1 cellular context compared by ENCODE assay signal in the genomic region with DNA sequence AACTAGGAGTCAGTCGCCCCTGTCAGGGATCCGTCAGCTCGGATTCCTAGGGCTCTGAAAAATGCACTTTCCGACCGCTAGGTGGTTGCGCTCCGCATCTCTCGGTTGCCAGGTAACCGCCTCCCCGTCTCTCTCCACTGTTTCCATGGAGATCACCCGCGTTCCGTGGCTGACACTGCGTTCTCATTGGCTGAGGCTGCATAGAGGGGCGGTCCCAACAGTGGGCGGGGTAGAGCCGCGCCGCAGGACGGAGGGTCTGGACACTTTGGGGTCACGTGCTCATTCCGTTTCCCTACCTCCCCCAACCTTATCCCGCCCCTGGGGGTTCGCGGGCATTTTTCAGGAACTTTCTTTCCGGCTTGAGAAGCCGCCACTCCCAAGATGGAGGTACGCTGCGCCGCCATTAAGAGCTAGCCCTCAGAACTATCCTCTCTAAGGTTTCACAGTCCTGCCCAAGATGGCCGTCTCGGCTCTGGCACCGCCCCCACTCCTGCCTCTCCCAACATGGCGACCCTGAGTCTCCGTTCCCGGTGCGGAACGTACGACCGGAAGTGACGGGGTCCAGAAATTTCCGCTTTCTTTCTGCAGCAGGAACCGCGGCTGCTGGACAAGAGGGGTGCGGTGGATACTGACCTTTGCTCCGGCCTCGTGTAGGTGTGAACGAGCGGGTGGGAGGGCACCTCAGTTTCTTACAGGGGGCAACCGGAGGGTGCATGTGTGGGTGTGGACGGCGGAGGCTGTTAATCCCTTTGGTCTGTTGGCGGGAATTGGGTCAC.
A peak's percentile ranks its signal among the peaks of the same experiment; 100 is the strongest.
TF ChIP-seq lines count a peak whose summit lies in the region.

A gene (minus strand): TSS at position 65 of the 776 bp plus-strand sequence. CDS start 105 bp downstream, outside the sequence.
A gene with protein sequence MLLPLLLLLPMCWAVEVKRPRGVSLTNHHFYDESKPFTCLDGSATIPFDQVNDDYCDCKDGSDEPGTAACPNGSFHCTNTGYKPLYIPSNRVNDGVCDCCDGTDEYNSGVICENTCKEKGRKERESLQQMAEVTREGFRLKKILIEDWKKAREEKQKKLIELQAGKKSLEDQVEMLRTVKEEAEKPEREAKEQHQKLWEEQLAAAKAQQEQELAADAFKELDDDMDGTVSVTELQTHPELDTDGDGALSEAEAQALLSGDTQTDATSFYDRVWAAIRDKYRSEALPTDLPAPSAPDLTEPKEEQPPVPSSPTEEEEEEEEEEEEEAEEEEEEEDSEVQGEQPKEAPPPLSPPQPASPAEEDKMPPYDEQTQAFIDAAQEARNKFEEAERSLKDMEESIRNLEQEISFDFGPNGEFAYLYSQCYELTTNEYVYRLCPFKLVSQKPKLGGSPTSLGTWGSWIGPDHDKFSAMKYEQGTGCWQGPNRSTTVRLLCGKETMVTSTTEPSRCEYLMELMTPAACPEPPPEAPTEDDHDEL (plus strand): TSS at position 579 of the 776 bp plus-strand sequence. CDS start 483 bp downstream, outside the sequence.

TF ChIP-seq in HepG2, 621 proteins besides CTCF, POLR2A, EP300 and RAD21 (continued from another document and continues in another):
- TF ChIP-seq, protein P1, sequence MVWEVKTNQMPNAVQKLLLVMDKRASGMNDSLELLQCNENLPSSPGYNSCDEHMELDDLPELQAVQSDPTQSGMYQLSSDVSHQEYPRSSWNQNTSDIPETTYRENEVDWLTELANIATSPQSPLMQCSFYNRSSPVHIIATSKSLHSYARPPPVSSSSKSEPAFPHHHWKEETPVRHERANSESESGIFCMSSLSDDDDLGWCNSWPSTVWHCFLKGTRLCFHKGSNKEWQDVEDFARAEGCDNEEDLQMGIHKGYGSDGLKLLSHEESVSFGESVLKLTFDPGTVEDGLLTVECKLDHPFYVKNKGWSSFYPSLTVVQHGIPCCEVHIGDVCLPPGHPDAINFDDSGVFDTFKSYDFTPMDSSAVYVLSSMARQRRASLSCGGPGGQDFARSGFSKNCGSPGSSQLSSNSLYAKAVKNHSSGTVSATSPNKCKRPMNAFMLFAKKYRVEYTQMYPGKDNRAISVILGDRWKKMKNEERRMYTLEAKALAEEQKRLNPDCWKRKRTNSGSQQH (CRISPR knock-in tag; IDR thresholded peaks at IDR 0.05; ENCODE audit: low read depth): peak; percentile 71
- TF ChIP-seq FOSL2 (CRISPR knock-in tag; IDR thresholded peaks at IDR 0.05): peak; percentile 37
- no peak; the same call in 1 of the 2 replicates for TF ChIP-seq ZSCAN21 (CRISPR knock-in tag; IDR thresholded peaks at IDR 0.05; ENCODE audit: borderline replicate concordance)
- TF ChIP-seq, protein P2, sequence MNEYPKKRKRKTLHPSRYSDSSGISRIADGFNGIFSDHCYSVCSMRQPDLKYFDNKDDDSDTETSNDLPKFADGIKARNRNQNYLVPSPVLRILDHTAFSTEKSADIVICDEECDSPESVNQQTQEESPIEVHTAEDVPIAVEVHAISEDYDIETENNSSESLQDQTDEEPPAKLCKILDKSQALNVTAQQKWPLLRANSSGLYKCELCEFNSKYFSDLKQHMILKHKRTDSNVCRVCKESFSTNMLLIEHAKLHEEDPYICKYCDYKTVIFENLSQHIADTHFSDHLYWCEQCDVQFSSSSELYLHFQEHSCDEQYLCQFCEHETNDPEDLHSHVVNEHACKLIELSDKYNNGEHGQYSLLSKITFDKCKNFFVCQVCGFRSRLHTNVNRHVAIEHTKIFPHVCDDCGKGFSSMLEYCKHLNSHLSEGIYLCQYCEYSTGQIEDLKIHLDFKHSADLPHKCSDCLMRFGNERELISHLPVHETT (CRISPR knock-in tag; conservative IDR thresholded peaks at IDR 0.05): peak; percentile 87; the same call in 1 of the 2 replicates
- TF ChIP-seq, protein P3, sequence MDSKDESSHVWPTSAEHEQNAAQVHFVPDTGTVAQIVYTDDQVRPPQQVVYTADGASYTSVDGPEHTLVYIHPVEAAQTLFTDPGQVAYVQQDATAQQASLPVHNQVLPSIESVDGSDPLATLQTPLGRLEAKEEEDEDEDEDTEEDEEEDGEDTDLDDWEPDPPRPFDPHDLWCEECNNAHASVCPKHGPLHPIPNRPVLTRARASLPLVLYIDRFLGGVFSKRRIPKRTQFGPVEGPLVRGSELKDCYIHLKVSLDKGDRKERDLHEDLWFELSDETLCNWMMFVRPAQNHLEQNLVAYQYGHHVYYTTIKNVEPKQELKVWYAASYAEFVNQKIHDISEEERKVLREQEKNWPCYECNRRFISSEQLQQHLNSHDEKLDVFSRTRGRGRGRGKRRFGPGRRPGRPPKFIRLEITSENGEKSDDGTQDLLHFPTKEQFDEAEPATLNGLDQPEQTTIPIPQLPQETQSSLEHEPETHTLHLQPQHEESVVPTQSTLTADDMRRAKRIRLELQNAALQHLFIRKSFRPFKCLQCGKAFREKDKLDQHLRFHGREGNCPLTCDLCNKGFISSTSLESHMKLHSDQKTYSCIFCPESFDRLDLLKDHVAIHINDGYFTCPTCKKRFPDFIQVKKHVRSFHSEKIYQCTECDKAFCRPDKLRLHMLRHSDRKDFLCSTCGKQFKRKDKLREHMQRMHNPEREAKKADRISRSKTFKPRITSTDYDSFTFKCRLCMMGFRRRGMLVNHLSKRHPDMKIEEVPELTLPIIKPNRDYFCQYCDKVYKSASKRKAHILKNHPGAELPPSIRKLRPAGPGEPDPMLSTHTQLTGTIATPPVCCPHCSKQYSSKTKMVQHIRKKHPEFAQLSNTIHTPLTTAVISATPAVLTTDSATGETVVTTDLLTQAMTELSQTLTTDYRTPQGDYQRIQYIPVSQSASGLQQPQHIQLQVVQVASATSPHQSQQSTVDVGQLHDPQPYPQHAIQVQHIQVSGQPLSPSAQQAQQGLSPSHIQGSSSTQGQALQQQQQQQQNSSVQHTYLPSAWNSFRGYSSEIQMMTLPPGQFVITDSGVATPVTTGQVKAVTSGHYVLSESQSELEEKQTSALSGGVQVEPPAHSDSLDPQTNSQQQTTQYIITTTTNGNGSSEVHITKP (CRISPR knock-in tag; IDR thresholded peaks at IDR 0.05; ENCODE audit: low read depth): peak; percentile 65; the same call in 1 of the 2 replicates
- TF ChIP-seq, protein P4, sequence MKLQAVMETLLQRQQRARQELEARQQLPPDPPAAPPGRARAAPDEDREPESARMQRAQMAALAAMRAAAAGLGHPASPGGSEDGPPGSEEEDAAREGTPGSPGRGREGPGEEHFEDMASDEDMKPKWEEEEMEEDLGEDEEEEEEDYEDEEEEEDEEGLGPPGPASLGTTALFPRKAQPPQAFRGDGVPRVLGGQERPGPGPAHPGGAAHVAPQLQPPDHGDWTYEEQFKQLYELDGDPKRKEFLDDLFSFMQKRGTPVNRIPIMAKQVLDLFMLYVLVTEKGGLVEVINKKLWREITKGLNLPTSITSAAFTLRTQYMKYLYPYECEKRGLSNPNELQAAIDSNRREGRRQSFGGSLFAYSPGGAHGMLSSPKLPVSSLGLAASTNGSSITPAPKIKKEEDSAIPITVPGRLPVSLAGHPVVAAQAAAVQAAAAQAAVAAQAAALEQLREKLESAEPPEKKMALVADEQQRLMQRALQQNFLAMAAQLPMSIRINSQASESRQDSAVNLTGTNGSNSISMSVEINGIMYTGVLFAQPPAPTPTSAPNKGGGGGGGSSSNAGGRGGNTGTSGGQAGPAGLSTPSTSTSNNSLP (IDR thresholded peaks at IDR 0.05; ENCODE audit: low read depth, low read length): no peak
- peak; percentile 93 for TF ChIP-seq RFX3 (CRISPR knock-in tag; IDR thresholded peaks at IDR 0.05)
- peak; percentile 23; the same call in 1 of the 2 replicates for TF ChIP-seq RELA (CRISPR knock-in tag; IDR thresholded peaks at IDR 0.05)
- TF ChIP-seq, protein P5, sequence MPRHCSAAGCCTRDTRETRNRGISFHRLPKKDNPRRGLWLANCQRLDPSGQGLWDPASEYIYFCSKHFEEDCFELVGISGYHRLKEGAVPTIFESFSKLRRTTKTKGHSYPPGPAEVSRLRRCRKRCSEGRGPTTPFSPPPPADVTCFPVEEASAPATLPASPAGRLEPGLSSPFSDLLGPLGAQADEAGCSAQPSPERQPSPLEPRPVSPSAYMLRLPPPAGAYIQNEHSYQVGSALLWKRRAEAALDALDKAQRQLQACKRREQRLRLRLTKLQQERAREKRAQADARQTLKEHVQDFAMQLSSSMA (CRISPR knock-in tag; IDR thresholded peaks at IDR 0.05): peak; percentile 100
- TF ChIP-seq, protein P6, sequence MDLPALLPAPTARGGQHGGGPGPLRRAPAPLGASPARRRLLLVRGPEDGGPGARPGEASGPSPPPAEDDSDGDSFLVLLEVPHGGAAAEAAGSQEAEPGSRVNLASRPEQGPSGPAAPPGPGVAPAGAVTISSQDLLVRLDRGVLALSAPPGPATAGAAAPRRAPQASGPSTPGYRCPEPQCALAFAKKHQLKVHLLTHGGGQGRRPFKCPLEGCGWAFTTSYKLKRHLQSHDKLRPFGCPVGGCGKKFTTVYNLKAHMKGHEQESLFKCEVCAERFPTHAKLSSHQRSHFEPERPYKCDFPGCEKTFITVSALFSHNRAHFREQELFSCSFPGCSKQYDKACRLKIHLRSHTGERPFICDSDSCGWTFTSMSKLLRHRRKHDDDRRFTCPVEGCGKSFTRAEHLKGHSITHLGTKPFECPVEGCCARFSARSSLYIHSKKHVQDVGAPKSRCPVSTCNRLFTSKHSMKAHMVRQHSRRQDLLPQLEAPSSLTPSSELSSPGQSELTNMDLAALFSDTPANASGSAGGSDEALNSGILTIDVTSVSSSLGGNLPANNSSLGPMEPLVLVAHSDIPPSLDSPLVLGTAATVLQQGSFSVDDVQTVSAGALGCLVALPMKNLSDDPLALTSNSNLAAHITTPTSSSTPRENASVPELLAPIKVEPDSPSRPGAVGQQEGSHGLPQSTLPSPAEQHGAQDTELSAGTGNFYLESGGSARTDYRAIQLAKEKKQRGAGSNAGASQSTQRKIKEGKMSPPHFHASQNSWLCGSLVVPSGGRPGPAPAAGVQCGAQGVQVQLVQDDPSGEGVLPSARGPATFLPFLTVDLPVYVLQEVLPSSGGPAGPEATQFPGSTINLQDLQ (CRISPR knock-in tag; IDR thresholded peaks at IDR 0.05): no peak
- peak; percentile 64; the same call in 1 of the 2 replicates for TF ChIP-seq ZNF788 (CRISPR knock-in tag; IDR thresholded peaks at IDR 0.05; ENCODE audit: borderline replicate concordance)
- TF ChIP-seq ZFP90 (CRISPR knock-in tag; IDR thresholded peaks at IDR 0.05; ENCODE audit: borderline replicate concordance): peak; percentile 49; the same call in 1 of the 2 replicates
- TF ChIP-seq, protein P7, sequence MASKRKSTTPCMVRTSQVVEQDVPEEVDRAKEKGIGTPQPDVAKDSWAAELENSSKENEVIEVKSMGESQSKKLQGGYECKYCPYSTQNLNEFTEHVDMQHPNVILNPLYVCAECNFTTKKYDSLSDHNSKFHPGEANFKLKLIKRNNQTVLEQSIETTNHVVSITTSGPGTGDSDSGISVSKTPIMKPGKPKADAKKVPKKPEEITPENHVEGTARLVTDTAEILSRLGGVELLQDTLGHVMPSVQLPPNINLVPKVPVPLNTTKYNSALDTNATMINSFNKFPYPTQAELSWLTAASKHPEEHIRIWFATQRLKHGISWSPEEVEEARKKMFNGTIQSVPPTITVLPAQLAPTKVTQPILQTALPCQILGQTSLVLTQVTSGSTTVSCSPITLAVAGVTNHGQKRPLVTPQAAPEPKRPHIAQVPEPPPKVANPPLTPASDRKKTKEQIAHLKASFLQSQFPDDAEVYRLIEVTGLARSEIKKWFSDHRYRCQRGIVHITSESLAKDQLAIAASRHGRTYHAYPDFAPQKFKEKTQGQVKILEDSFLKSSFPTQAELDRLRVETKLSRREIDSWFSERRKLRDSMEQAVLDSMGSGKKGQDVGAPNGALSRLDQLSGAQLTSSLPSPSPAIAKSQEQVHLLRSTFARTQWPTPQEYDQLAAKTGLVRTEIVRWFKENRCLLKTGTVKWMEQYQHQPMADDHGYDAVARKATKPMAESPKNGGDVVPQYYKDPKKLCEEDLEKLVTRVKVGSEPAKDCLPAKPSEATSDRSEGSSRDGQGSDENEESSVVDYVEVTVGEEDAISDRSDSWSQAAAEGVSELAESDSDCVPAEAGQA (IDR thresholded peaks at IDR 0.05; ENCODE audit: low read depth): peak; percentile 99
- TF ChIP-seq, protein P7 (CRISPR knock-in tag; IDR thresholded peaks at IDR 0.05; ENCODE audit: borderline replicate concordance): no peak
- peak; percentile 81; the same call in 1 of the 2 replicates for TF ChIP-seq MIER3 (CRISPR knock-in tag; IDR thresholded peaks at IDR 0.05; ENCODE audit: borderline replicate concordance)
- TF ChIP-seq ZNF572 (CRISPR knock-in tag; IDR thresholded peaks at IDR 0.05): peak; percentile 93; the same call in 1 of the 2 replicates
- 0 out of 2 replicates have a peak, but pooled peaks have one; percentile 24 for TF ChIP-seq MIER2 (CRISPR knock-in tag; IDR thresholded peaks at IDR 0.05)
- TF ChIP-seq ZMYM3 (CRISPR knock-in tag; IDR thresholded peaks at IDR 0.05): peak; percentile 33; the same call in 1 of the 2 replicates
- TF ChIP-seq HMG20B (CRISPR knock-in tag; conservative IDR thresholded peaks at IDR 0.05): 0 out of 2 replicates have a peak, but pooled peaks have one; percentile 15
- TF ChIP-seq, protein P8, sequence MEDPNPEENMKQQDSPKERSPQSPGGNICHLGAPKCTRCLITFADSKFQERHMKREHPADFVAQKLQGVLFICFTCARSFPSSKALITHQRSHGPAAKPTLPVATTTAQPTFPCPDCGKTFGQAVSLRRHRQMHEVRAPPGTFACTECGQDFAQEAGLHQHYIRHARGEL (CRISPR knock-in tag; IDR thresholded peaks at IDR 0.05): no peak
- peak; percentile 52; the same call in 1 of the 2 replicates for TF ChIP-seq PITX1 (CRISPR knock-in tag; IDR thresholded peaks at IDR 0.05)
- TF ChIP-seq, protein P9, sequence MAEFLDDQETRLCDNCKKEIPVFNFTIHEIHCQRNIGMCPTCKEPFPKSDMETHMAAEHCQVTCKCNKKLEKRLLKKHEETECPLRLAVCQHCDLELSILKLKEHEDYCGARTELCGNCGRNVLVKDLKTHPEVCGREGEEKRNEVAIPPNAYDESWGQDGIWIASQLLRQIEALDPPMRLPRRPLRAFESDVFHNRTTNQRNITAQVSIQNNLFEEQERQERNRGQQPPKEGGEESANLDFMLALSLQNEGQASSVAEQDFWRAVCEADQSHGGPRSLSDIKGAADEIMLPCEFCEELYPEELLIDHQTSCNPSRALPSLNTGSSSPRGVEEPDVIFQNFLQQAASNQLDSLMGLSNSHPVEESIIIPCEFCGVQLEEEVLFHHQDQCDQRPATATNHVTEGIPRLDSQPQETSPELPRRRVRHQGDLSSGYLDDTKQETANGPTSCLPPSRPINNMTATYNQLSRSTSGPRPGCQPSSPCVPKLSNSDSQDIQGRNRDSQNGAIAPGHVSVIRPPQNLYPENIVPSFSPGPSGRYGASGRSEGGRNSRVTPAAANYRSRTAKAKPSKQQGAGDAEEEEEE (CRISPR knock-in tag; IDR thresholded peaks at IDR 0.05; ENCODE audit: borderline replicate concordance): peak; percentile 83; the same call in 1 of the 2 replicates
- TF ChIP-seq EEA1 (CRISPR knock-in tag; IDR thresholded peaks at IDR 0.05; ENCODE audit: borderline replicate concordance): no peak
- peak; percentile 94 for TF ChIP-seq HCFC1 (IDR thresholded peaks at IDR 0.05; ENCODE audit: low read depth, low read length)
- TF ChIP-seq ZNF564 (CRISPR knock-in tag; IDR thresholded peaks at IDR 0.05): no peak
